20 cellular contexts compared by ENCODE assay signal in genomic region chr6:89980353-89980752, GRCh38.
"Had no signal": no experiment of that assay in that cellular context is flagged by ENCODE, and none has a peak within 500 bp of the region (broad histone marks: within the 10 kb centered on the region; RNA-seq: fewer than 3 reads in every experiment).

No MANE protein-coding gene starts in this region.

- H3K4me3 Mint-ChIP-seq: activated naive CD4-positive, alpha-beta T cell treated with anti-CD3 and anti-CD28 coated beads, Interleukin-2, amount 10 ng/mL, durations not matched to agents 7 days and 5 days; brain; nephron progenitor cell; T-cell had no signal

- H3K36me3 Mint-ChIP-seq: brain had no signal

- H2AFZ ChIP-seq: parathyroid adenoma had no signal

- H3K4me1 ChIP-seq: uterus had no signal

- H3K27ac Mint-ChIP-seq: activated naive CD4-positive, alpha-beta T cell treated with anti-CD3 and anti-CD28 coated beads, Interleukin-2, amount 10 ng/mL, durations not matched to agents 7 days and 5 days; activated T-helper 2 cell treated with anti-CD3 and anti-CD28 coated beads, Interferon-gamma antibody, Interleukin-2, Interleukin-4, amounts not matched to agents 10 μg/mL and 5 μg/mL and 100 μg/mL, durations not matched to agents 14 hours and 24 hours and 36 hours; nephron progenitor cell had no signal

- H3K79me2 ChIP-seq: parathyroid adenoma had no signal

- ATAC-seq: gastroesophageal sphincter, heart left ventricle, left ventricle myocardium superior, right cardiac atrium, T-cell had no signal

- H3K9ac ChIP-seq: parathyroid adenoma had no signal

- H3K4me3 ChIP-seq: gastroesophageal sphincter, heart left ventricle, transverse colon, uterus had no signal

- H3K27me3 Mint-ChIP-seq: activated naive CD4-positive, alpha-beta T cell treated with anti-CD3 and anti-CD28 coated beads, Interleukin-2, amount 10 ng/mL, durations not matched to agents 7 days and 5 days; brain; T-cell had no signal

- FAIRE-seq: islet of Langerhans had no signal

- H3K27me3 ChIP-seq: gastroesophageal sphincter, heart left ventricle, transverse colon, uterus had no signal

- H3K9me3 Mint-ChIP-seq: activated naive CD4-positive, alpha-beta T cell treated with anti-CD3 and anti-CD28 coated beads, Interleukin-2, amount 10 ng/mL, durations not matched to agents 7 days and 5 days; activated T-helper 2 cell treated with anti-CD3 and anti-CD28 coated beads, Interferon-gamma antibody, Interleukin-2, Interleukin-4, amounts not matched to agents 10 μg/mL and 5 μg/mL and 100 μg/mL, durations not matched to agents 14 hours and 24 hours and 36 hours; brain; nephron progenitor cell; T-cell had no signal

- H3K36me3 ChIP-seq: gastroesophageal sphincter, heart left ventricle, transverse colon, uterus had no signal

- H3K27ac ChIP-seq: epithelial cell of prostate, gastroesophageal sphincter, heart left ventricle, parathyroid adenoma, transverse colon, uterus had no signal

- H3K9me3 ChIP-seq: gastroesophageal sphincter, heart left ventricle, transverse colon, uterus had no signal

- DNase-seq: activated CD4-positive, alpha-beta T cell treated with anti-CD3 and anti-CD28 coated beads, Interleukin-2, amount 50 U/mL, for 48 hours; activated naive CD4-positive, alpha-beta T cell treated with anti-CD3 and anti-CD28 coated beads, Interleukin-2, amount 10 ng/mL, durations not matched to agents 7 days and 5 days; aorta; heart left ventricle; left ventricle myocardium superior; mesenchymal stem cell; nephron progenitor cell; nucleus accumbens; right cardiac atrium; stimulated activated CD4-positive, alpha-beta T cell treated with anti-CD3 and anti-CD28 coated beads, Interleukin-4, amount 100 ng/mL, for 24 hours; T-cell; T-helper 9 cell; transverse colon; uterus had no signal
